ENCODE assay signal across 29 cellular contexts in genomic region chr5:154145268-154145667, GRCh38.
"Had no signal": no experiment of that assay in that cellular context is flagged by ENCODE, and none has a peak within 500 bp of the region (broad histone marks: within the 10 kb centered on the region; RNA-seq: fewer than 3 reads in every experiment).

No MANE protein-coding gene starts in this region.

- H3K36me3 ChIP-seq: WERI-Rb-1 had no signal

- DNase-seq: activated B cell treated with CpG ODN at 0.5 μM for 24 hours; activated CD4-positive, alpha-beta T cell treated with anti-CD3 and anti-CD28 coated beads for 48 hours; activated CD4-positive, alpha-beta T cell treated with anti-CD3 and anti-CD28 coated beads, Interleukin-2, amount 50 U/mL, for 1 hour; activated CD4-positive, alpha-beta T cell treated with anti-CD3 and anti-CD28 coated beads, Interleukin-2, amount 50 U/mL, for 48 hours; activated CD8-positive, alpha-beta memory T cell treated with anti-CD3 and anti-CD28 coated beads for 24 hours; activated CD8-positive, alpha-beta T cell treated with anti-CD3 and anti-CD28 coated beads for 36 hours; activated effector memory CD4-positive, alpha-beta T cell treated with Interleukin-2 at 50 U/mL for 16 hours; activated gamma-delta T cell treated with Interleukin-2 at 50 U/mL for 16 hours; activated naive CD4-positive, alpha-beta T cell treated with anti-CD3 and anti-CD28 coated beads, Interleukin-2, amount 50 U/mL, for 16 hours; activated naive CD4-positive, alpha-beta T cell treated with Interleukin-2 at 50 U/mL for 16 hours; activated T-cell treated with anti-CD3 and anti-CD28 coated beads, Interleukin-2, amount 50 U/mL, for 4 hours; amniotic stem cell; anterior cingulate cortex; caudate nucleus; cortex of kidney; dermis blood vessel endothelial cell; effector CD4-positive, alpha-beta T cell; effector memory CD8-positive, alpha-beta T cell; foreskin fibroblast; head of caudate nucleus; T-helper 1 cell; T-helper 17 cell; T1000; WERI-Rb-1 had no signal

- H3K27ac Mint-ChIP-seq: activated B cell treated with CpG ODN at 0.5 μM for 24 hours; activated CD8-positive, alpha-beta T cell treated with anti-CD3 and anti-CD28 coated beads for 36 hours; activated naive CD8-positive, alpha-beta T cell; activated T-helper 17 cell treated with anti-CD3 and anti-CD28 coated beads, Interleukin-2, amount 50 U/mL, for 72 hours; effector memory CD8-positive, alpha-beta T cell; T-helper 17 cell; T-helper 2 cell treated with Interferon-gamma antibody and Interleukin-4, amounts not matched to agents 5 μg/mL and 100 μg/mL, for 36 hours had no signal

- H3K4me1 Mint-ChIP-seq: activated B cell treated with CpG ODN at 0.5 μM for 24 hours; activated T-helper 17 cell treated with anti-CD3 and anti-CD28 coated beads, Interleukin-2, amount 50 U/mL, for 72 hours; T-helper 17 cell had no signal

- H3K4me3 Mint-ChIP-seq: activated B cell treated with CpG ODN at 0.5 μM for 24 hours; activated CD8-positive, alpha-beta T cell treated with anti-CD3 and anti-CD28 coated beads for 36 hours; activated naive CD8-positive, alpha-beta T cell; activated T-cell treated with anti-CD3 and anti-CD28 coated beads, Interleukin-2, amount 50 U/mL, for 4 hours; activated T-helper 17 cell treated with anti-CD3 and anti-CD28 coated beads, Interleukin-2, amount 50 U/mL, for 72 hours; effector memory CD8-positive, alpha-beta T cell; T-helper 17 cell; T-helper 2 cell treated with Interferon-gamma antibody and Interleukin-4, amounts not matched to agents 5 μg/mL and 100 μg/mL, for 36 hours had no signal

- H3K36me3 Mint-ChIP-seq: activated naive CD8-positive, alpha-beta T cell had no signal

- H3K9me3 Mint-ChIP-seq: activated B cell treated with CpG ODN at 0.5 μM for 24 hours; activated CD8-positive, alpha-beta T cell treated with anti-CD3 and anti-CD28 coated beads for 36 hours; activated T-cell treated with anti-CD3 and anti-CD28 coated beads, Interleukin-2, amount 50 U/mL, for 4 hours; activated T-helper 17 cell treated with anti-CD3 and anti-CD28 coated beads, Interleukin-2, amount 50 U/mL, for 72 hours; effector memory CD8-positive, alpha-beta T cell; T-helper 2 cell treated with Interferon-gamma antibody and Interleukin-4, amounts not matched to agents 5 μg/mL and 100 μg/mL, for 36 hours had no signal

- ATAC-seq: activated CD4-positive, CD25-positive, alpha-beta regulatory T cell treated with anti-CD3 and anti-CD28 coated beads, Interleukin-2, amount 50 U/mL, for 24 hours; activated CD8-positive, alpha-beta T cell treated with anti-CD3 and anti-CD28 coated beads for 36 hours; activated T-cell treated with anti-CD3 and anti-CD28 coated beads, Interleukin-2, amount 50 U/mL, for 4 hours; activated T-helper 17 cell treated with anti-CD3 and anti-CD28 coated beads, Interleukin-2, amount 50 U/mL, for 72 hours; effector memory CD8-positive, alpha-beta T cell; T-helper 17 cell had no signal

- H3K27ac ChIP-seq: epithelial cell of prostate, WERI-Rb-1 had no signal
